9 cellular contexts compared by ENCODE assay signal in genomic region chr10:5123886-5124285, GRCh38.
"Had no signal": no experiment of that assay in that cellular context is flagged by ENCODE, and none has a peak within 500 bp of the region (broad histone marks: within the 10 kb centered on the region; RNA-seq: fewer than 3 reads in every experiment).

No MANE protein-coding gene starts in this region.

- DNase-seq: H9, HCEC 1CT, IMR-90, KG1 had no signal

- H3K4me3 Mint-ChIP-seq: GM23338, H9 had no signal

- H3K27ac Mint-ChIP-seq: GM23338, H9 had no signal

- H3K27ac ChIP-seq: HL-60 had no signal

- H3K4me1 Mint-ChIP-seq: GM23338, H9 had no signal

- ATAC-seq: GM23338, K562 had no signal

- H3K4me3 ChIP-seq: GM23338, K562 had no signal

- FAIRE-seq: H1, H54, K562 had no signal
